ENCODE assay signal across 16 cellular contexts in the genomic region with DNA sequence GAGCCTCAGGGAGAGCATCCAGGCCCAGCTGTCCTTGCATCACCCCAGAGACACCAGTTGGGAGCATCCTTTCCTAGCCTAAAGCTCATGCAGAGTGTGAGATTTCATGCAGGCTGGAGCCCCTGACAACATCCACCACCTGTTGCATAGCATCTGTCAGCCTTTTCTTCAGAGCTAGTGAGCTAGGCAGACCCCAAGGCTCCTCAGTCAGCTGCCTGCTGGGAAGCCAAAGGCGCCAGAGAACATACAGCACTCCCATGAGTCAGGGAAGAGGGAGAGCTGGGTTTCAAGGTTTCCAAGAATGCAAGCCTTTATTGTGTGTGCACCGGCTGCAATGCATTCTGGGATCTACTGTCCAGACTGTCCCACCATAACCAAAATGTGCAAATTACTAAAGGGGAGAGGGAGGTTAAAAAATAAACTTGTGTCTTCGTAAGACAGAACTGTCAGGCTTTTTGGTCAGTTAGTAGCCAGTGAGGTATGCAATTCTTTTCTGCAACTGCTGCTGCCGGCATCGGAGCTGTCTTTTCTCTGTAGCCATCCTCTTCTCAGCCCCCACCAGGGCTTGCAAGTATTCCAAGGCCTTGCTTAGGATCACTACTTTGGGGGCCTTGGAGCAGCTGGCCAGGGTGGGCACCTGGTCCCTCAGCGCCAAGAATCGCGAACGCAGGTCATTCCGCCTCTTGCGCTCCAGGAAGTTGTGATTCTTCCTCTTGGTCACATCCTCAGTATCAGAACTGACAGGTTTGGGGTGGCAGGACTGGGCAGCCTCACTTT. TPM values are rescaled to one million over a fixed set of nuclear protein-coding genes. Genes with fewer than 3 reads are reported as not detected.
A peak's percentile ranks its signal among the peaks of the same experiment; 100 is the strongest.
DNase-seq lines count a peak whose midpoint lies in the region; ATAC-seq and TF ChIP-seq lines count a peak whose summit lies in the region.
"Had no signal": no experiment of that assay in that cellular context is flagged by ENCODE, and none has a peak within 500 bp of the region (broad histone marks: within the 10 kb centered on the region; RNA-seq: fewer than 3 reads in every experiment).

No MANE protein-coding gene starts in this region.

- peaks cover 53% of the 10 kb centered on the region for H3K4me1 Mint-ChIP-seq in HFFc6 (ENCODE audit: low read depth)
- H3K4me1 Mint-ChIP-seq in glutamatergic neuron (ENCODE audit: low read depth, unreplicated experiment), result peaks cover 63% of the 10 kb centered on the region
- no peaks in the 10 kb centered on the region for H3K4me1 Mint-ChIP-seq in activated T-cell treated with anti-CD3 and anti-CD28 coated beads, Interleukin-2, amount 50 U/mL, for 72 hours (ENCODE audit: low read depth)

- POLR2A ChIA-PET in AG04450 (lab: Yijun Ruan, JAX), result interaction anchor here (0.5 to 1.7 kb wide), 7 partner anchors 14 to 379 kb away, joined by 3 to 9 read pairs (median 5); a partner anchor contains a TSS

- H3K27me3 Mint-ChIP-seq in HFFc6 (ENCODE audit: insufficient read depth) (peaks cover 17% of the 10 kb centered on the region), glutamatergic neuron (ENCODE audit: unreplicated experiment) (peaks cover 21% of the 10 kb centered on the region)
- H3K27me3 Mint-ChIP-seq in activated T-cell treated with anti-CD3 and anti-CD28 coated beads, Interleukin-2, amount 50 U/mL, for 72 hours (ENCODE audit: low read depth), result peaks cover 74% of the 10 kb centered on the region
- H3K27me3 Mint-ChIP-seq: dendritic cell treated with granulocyte-macrophage colony-stimulating factor and Interleukin-4, amounts not matched to agents 40 ng/mL and 50 ng/mL, for 4 days had no signal

- H3K36me3 ChIP-seq in SJSA1, result no peaks in the 10 kb centered on the region

- no peaks in the 10 kb centered on the region for H3K9me3 Mint-ChIP-seq in HFFc6
- H3K9me3 Mint-ChIP-seq in glutamatergic neuron (ENCODE audit: unreplicated experiment), result peaks cover 29% of the 10 kb centered on the region
- no peaks in the 10 kb centered on the region for H3K9me3 Mint-ChIP-seq in activated T-cell treated with anti-CD3 and anti-CD28 coated beads, Interleukin-2, amount 50 U/mL, for 72 hours
- H3K9me3 Mint-ChIP-seq: activated CD4-positive, alpha-beta T cell treated with anti-CD3 and anti-CD28 coated beads, Interleukin-2, amount 10 ng/mL, durations not matched to agents 24 days and 14 days; dendritic cell treated with granulocyte-macrophage colony-stimulating factor and Interleukin-4, amounts not matched to agents 40 ng/mL and 50 ng/mL, for 4 days had no signal

- H3K4me1 ChIP-seq in SJSA1 (replicated peaks), result peaks cover 68% of the 10 kb centered on the region

- H3K27ac ChIP-seq in AG04450 (ENCODE audit: low read depth, low read length), result peak overlapping the region; percentile 52
- H3K27ac ChIP-seq in SJSA1, result no peak overlapping the region
- H3K27ac ChIP-seq: KMS-11 had no signal

- H3K27ac Mint-ChIP-seq in HFFc6 (no peak overlapping the region), glutamatergic neuron (ENCODE audit: unreplicated experiment) (peak overlapping the region; percentile 91)
- H3K27ac Mint-ChIP-seq in activated T-cell treated with anti-CD3 and anti-CD28 coated beads, Interleukin-2, amount 50 U/mL, for 72 hours, result no peak overlapping the region
- H3K27ac Mint-ChIP-seq: activated CD4-positive, alpha-beta T cell treated with anti-CD3 and anti-CD28 coated beads, Interleukin-2, amount 10 ng/mL, durations not matched to agents 24 days and 14 days; dendritic cell treated with granulocyte-macrophage colony-stimulating factor and Interleukin-4, amounts not matched to agents 40 ng/mL and 50 ng/mL, for 4 days had no signal

- TF ChIP-seq CTCF in AG04450 (IDR thresholded peaks at IDR 0.05; ENCODE audit: low read depth, low read length) (no peak), HFFc6 (IDR thresholded peaks at IDR 0.05) (no peak), glutamatergic neuron (IDR thresholded peaks at IDR 0.05; ENCODE audit: partially characterized antibody, unreplicated experiment) (no peak)

- CTCF ChIA-PET in AG04450 (lab: Charles Lee), result interaction anchor here (0.6 to 3.1 kb wide), 5 partner anchors 14 to 77 kb away, joined by 3 to 17 read pairs (median 6); no protein-coding TSS in a partner anchor

- no peak overlapping the region; the same call in 1 of the 2 replicates for H3K4me3 Mint-ChIP-seq in HFFc6
- H3K4me3 Mint-ChIP-seq in glutamatergic neuron (ENCODE audit: unreplicated experiment), result peak overlapping the region; percentile 91
- no peak overlapping the region for H3K4me3 Mint-ChIP-seq in activated T-cell treated with anti-CD3 and anti-CD28 coated beads, Interleukin-2, amount 50 U/mL, for 72 hours
- H3K4me3 Mint-ChIP-seq: activated CD4-positive, alpha-beta T cell treated with anti-CD3 and anti-CD28 coated beads, Interleukin-2, amount 10 ng/mL, durations not matched to agents 24 days and 14 days; dendritic cell treated with granulocyte-macrophage colony-stimulating factor and Interleukin-4, amounts not matched to agents 40 ng/mL and 50 ng/mL, for 4 days had no signal

- H3K9me3 ChIP-seq in AG04450 (ENCODE audit: control insufficient read depth, insufficient read depth, low read length) (no peaks in the 10 kb centered on the region; the same call in 1 of the 2 replicates), SJSA1 (replicated peaks) (peaks cover 3% of the 10 kb centered on the region; the same call in 1 of the 2 replicates)

- DNase-seq in AG04450 (ENCODE audit: low read depth, low spot score) (peak; percentile 72), HFFc6 (peak; percentile 43), SJSA1 (ENCODE audit: low read depth in 1 of 2, low spot score in 2 of 2) (peak; percentile 57 to 67), glutamatergic neuron (peak; percentile 78), globus pallidus (ENCODE audit: low spot score) (no peak)
- no peak for DNase-seq in activated T-cell treated with anti-CD3 and anti-CD28 coated beads, Interleukin-2, amount 50 U/mL, for 72 hours
- DNase-seq: activated CD4-positive, alpha-beta T cell treated with anti-CD3 and anti-CD28 coated beads, Interleukin-2, amount 10 ng/mL, durations not matched to agents 24 days and 14 days; activated effector memory CD4-positive, alpha-beta T cell treated with anti-CD3 and anti-CD28 coated beads, Interleukin-2, amount 50 U/mL, for 16 hours; GDM1; stimulated activated CD4-positive, alpha-beta T cell treated with anti-CD3 and anti-CD28 coated beads, Interleukin-4, amount 100 ng/mL, for 4 hours had no signal

- H3K36me3 Mint-ChIP-seq in HFFc6 (ENCODE audit: low read depth) (no peaks in the 10 kb centered on the region), glutamatergic neuron (ENCODE audit: unreplicated experiment) (no peaks in the 10 kb centered on the region)
- H3K36me3 Mint-ChIP-seq in activated T-cell treated with anti-CD3 and anti-CD28 coated beads, Interleukin-2, amount 50 U/mL, for 72 hours (ENCODE audit: insufficient read depth in 2 of 2), result no peaks in the 10 kb centered on the region

- H3K4me3 ChIP-seq in AG04450 (ENCODE audit: low read depth, low read length), result no peak overlapping the region
- H3K4me3 ChIP-seq in SJSA1, result no peak overlapping the region
- H3K4me3 ChIP-seq: lung had no signal

- ATAC-seq in HG03095 (IDR thresholded peaks at IDR 0.05; ENCODE audit: unreplicated experiment), result no peak
- no peak for ATAC-seq in GM21529 (IDR thresholded peaks at IDR 0.05; ENCODE audit: unreplicated experiment)
- no peak for ATAC-seq in activated T-cell treated with anti-CD3 and anti-CD28 coated beads, Interleukin-2, amount 50 U/mL, for 72 hours (replicated peaks in 1 of 2)
- ATAC-seq: SK-N-SH treated with all-trans-retinoic acid at 6 μM for 48 hours had no signal

- peaks cover 7% of the 10 kb centered on the region for H3K27me3 ChIP-seq in AG04450 (ENCODE audit: control insufficient read depth, insufficient read depth, low read length)
- no peaks in the 10 kb centered on the region for H3K27me3 ChIP-seq in SJSA1 (replicated peaks)

RNA-seq across cellular contexts. Expression of a gene that starts 4.6 kb away (rescaled TPM):
- polyA plus RNA-seq in AG04450 (2011; rRNA removed), result 0.66 and 0.77 TPM in 2 replicates
- polyA minus RNA-seq in AG04450 (2011; rRNA and poly(A)+ RNA removed), result 0.74 and 1.1 TPM in 2 replicates
- total RNA-seq in HFFc6 (2021; fragmentation: NEBNext Ultra II Directional; extraction: Animal tissue kit (Norgen Biotek cat#: 25700)), result under 1 TPM; 0.17 to 0.52 (median 0.21) TPM
- total RNA-seq in SJSA1 (2014; rRNA removed; shearing (Covaris generic)), result 5.3 and 8.1 TPM in 2 replicates
- 97.7 TPM for total RNA-seq in glutamatergic neuron (ENCODE audit: unreplicated experiment)
- total RNA-seq in activated T-cell treated with anti-CD3 and anti-CD28 coated beads, Interleukin-2, amount 50 U/mL, for 72 hours, result under 1 TPM; 0.30 to 0.70 TPM

RNA-seq across cellular contexts. Expression of a gene that starts 13.8 kb away (rescaled TPM):
- polyA plus RNA-seq in AG04450 (2011; rRNA removed), result 18.0 and 22.0 TPM in 2 replicates
- 15.7 and 19.3 TPM in 2 replicates for polyA minus RNA-seq in AG04450 (2011; rRNA and poly(A)+ RNA removed)
- total RNA-seq in HFFc6 (2021; fragmentation: NEBNext Ultra II Directional; extraction: Animal tissue kit (Norgen Biotek cat#: 25700)), result 10 to 100 TPM; 12.8 to 19.1 (median 15.1) TPM
- 25.7 and 33.5 TPM in 2 replicates for total RNA-seq in SJSA1 (2014; rRNA removed; shearing (Covaris generic))
- 35.5 TPM for total RNA-seq in glutamatergic neuron (ENCODE audit: unreplicated experiment)
- total RNA-seq in activated T-cell treated with anti-CD3 and anti-CD28 coated beads, Interleukin-2, amount 50 U/mL, for 72 hours, result 10 to 100 TPM; 20.5 to 22.6 TPM

RNA-seq across cellular contexts. Expression of a gene that starts 57.8 kb away (rescaled TPM):
- 1.6 and 2.6 TPM in 2 replicates for polyA plus RNA-seq in AG04450 (2011; rRNA removed)
- polyA minus RNA-seq in AG04450 (2011; rRNA and poly(A)+ RNA removed), result 2.6 and 2.8 TPM in 2 replicates
- 1 to 10 TPM; 3.2 to 4.8 (median 3.5) TPM for total RNA-seq in HFFc6 (2021; fragmentation: NEBNext Ultra II Directional; extraction: Animal tissue kit (Norgen Biotek cat#: 25700))
- total RNA-seq in SJSA1 (2014; rRNA removed; shearing (Covaris generic)), result 12.1 and 13.8 TPM in 2 replicates
- total RNA-seq in glutamatergic neuron (ENCODE audit: unreplicated experiment), result 5.6 TPM
- 1 to 10 TPM; 7.2 to 9.5 TPM for total RNA-seq in activated T-cell treated with anti-CD3 and anti-CD28 coated beads, Interleukin-2, amount 50 U/mL, for 72 hours

Comparison
In these comparisons a context has a peak if more than half of its experiments do, and no peak if none do; other contexts are left out.
1. DNase-seq: peak in AG04450 (single experiment), HFFc6 (single experiment), SJSA1 (2 of 2) and glutamatergic neuron (single experiment); none in globus pallidus (single experiment) and activated T-cell treated with anti-CD3 and anti-CD28 coated beads, Interleukin-2, amount 50 U/mL, for 72 hours (0 of 2).
2. RNA of a gene that starts 4.6 kb away (total RNA-seq): 97.7 TPM in glutamatergic neuron (single experiment); 5.3 to 8.1 TPM in SJSA1, 0.30 to 0.70 TPM in activated T-cell treated with anti-CD3 and anti-CD28 coated beads, Interleukin-2, amount 50 U/mL, for 72 hours and 0.17 to 0.52 TPM in HFFc6; every median in the first group is over 10 times any median in the second.